In genomic region chr11:130449996-130450419, GRCh38 we compare ENCODE assay signal across 9 cellular contexts. TPM values are rescaled to one million over a fixed set of nuclear protein-coding genes. Genes with fewer than 3 reads are reported as not detected.
DNase-seq lines count a peak whose midpoint lies in the region; TF ChIP-seq lines count a peak whose summit lies in the region.
"Had no signal": no experiment of that assay in that cellular context is flagged by ENCODE, and none has a peak within 500 bp of the region (broad histone marks: within the 10 kb centered on the region; RNA-seq: fewer than 3 reads in every experiment).

No MANE protein-coding gene starts in this region.

- peak overlapping the region; percentile 81 for H3K4me2 ChIP-seq in neural cell (ENCODE audit: low read length)

- H3K36me3 ChIP-seq in neural cell (ENCODE audit: insufficient read depth, low read length) = no peaks in the 10 kb centered on the region

- no peak overlapping the region for H2AFZ ChIP-seq in neural cell (ENCODE audit: low read depth, low read length)

- H3K9me2 ChIP-seq in neural cell (ENCODE audit: insufficient read depth, low read length) = no peaks in the 10 kb centered on the region

- H3K4me3 ChIP-seq in foreskin fibroblast (ENCODE audit: low read depth in 1 of 2, low read length in 2 of 2) (peak overlapping the region; percentile 62 to 96), neural cell (ENCODE audit: low read length) (peak overlapping the region; percentile 92)

- peaks cover 33% of the 10 kb centered on the region for H3K27me3 ChIP-seq in neural cell (ENCODE audit: insufficient read depth, low read depth, low read length)

- TF ChIP-seq RAD21 in neural cell (conservative IDR thresholded peaks at IDR 0.05) = no peak

- no peak overlapping the region for H3K27ac ChIP-seq in neural cell (ENCODE audit: low read length)
- H3K27ac ChIP-seq: HL-60 had no signal

- no peak for TF ChIP-seq EP300 in neural cell (conservative IDR thresholded peaks at IDR 0.05; ENCODE audit: poor library complexity, severe bottlenecking)

- no peaks in the 10 kb centered on the region for H3K79me2 ChIP-seq in neural cell (replicated peaks; ENCODE audit: insufficient read depth, low read length)

- no peaks in the 10 kb centered on the region for H4K20me1 ChIP-seq in neural cell (ENCODE audit: insufficient read depth)

- no peaks in the 10 kb centered on the region for H3K9me3 ChIP-seq in neural cell (ENCODE audit: low read length)

- in situ Hi-C loops in ACHN (cut with HindIII; ENCODE audit: low pct_ligation_motif_present, low pct_unique_long_range_greater_than_20kb, low sequenced_read_pairs) = loop anchor here (25.0 kb wide), 2 partner anchors 187 to 412 kb away; no protein-coding TSS in a partner anchor

- H3K9ac ChIP-seq in neural cell (ENCODE audit: low read length) = no peak overlapping the region

- DNase-seq in ACHN (peak; percentile 89), SHP77 (lab: John Stamatoyannopoulos, UW) (peak; percentile 69 to 90), foreskin fibroblast (peak; percentile 34 to 90), NCI-H69 (lab: John Stamatoyannopoulos, UW) (no peak), NCI-H446 (lab: John Stamatoyannopoulos, UW) (no peak)
- DNase-seq in effector CD8-positive, alpha-beta T cell (lab: John Stamatoyannopoulos, UW) = no peak
- DNase-seq in activated CD4-positive, CD25-positive, alpha-beta regulatory T cell treated with anti-CD3 and anti-CD28 coated beads, Interleukin-2, amount 50 U/mL, for 72 hours = no peak

- no peaks in the 10 kb centered on the region for H3F3A ChIP-seq in neural cell (ENCODE audit: insufficient read depth, low read length, poor library complexity, severe bottlenecking)

- peak; percentile 32 for TF ChIP-seq CTCF in foreskin fibroblast (IDR thresholded peaks at IDR 0.05; ENCODE audit: low read depth, low read length)
- no peak for TF ChIP-seq CTCF in neural cell (IDR thresholded peaks at IDR 0.05; ENCODE audit: poor library complexity, severe bottlenecking)

TF ChIP-seq in neural cell, 6 proteins besides CTCF, POLR2A, EP300 and RAD21:
- TF ChIP-seq SMC3 (conservative IDR thresholded peaks at IDR 0.05; ENCODE audit: poor library complexity) (no peak), REST (IDR thresholded peaks at IDR 0.05; ENCODE audit: borderline replicate concordance) (no peak), EZH2 (IDR thresholded peaks at IDR 0.05; ENCODE audit: borderline replicate concordance, insufficient read depth, low read length, poor library complexity, severe bottlenecking) (no peak), POLR2AphosphoS5 (IDR thresholded peaks at IDR 0.05) (no peak), MXI1 (conservative IDR thresholded peaks at IDR 0.05; ENCODE audit: poor library complexity, severe bottlenecking) (no peak), TAF1 (IDR thresholded peaks at IDR 0.05; ENCODE audit: low read depth) (no peak)

RNA-seq across cellular contexts. Expression of gene ADAMTS15, which starts 1.6 kb away (rescaled TPM):
- 1.1 TPM in 2 replicates for polyA plus RNA-seq in neural cell
- 2.0 and 2.4 TPM in 2 replicates for polyA minus RNA-seq in neural cell

RNA-seq across cellular contexts. Expression of gene ADAMTS8, which starts 21.6 kb away (rescaled TPM):
- 0.12 and 0.94 TPM in 2 replicates for polyA plus RNA-seq in neural cell
- polyA minus RNA-seq in neural cell = 0.58 and 0.97 TPM in 2 replicates

Comparison
In these comparisons a context has a peak if more than half of its experiments do, and no peak if none do; other contexts are left out.
1. DNase-seq: peak in ACHN (single experiment), SHP77 (2 of 2) and foreskin fibroblast (2 of 2); none in effector CD8-positive, alpha-beta T cell (single experiment), NCI-H69 (single experiment), activated CD4-positive, CD25-positive, alpha-beta regulatory T cell treated with anti-CD3 and anti-CD28 coated beads, Interleukin-2, amount 50 U/mL, for 72 hours (single experiment) and NCI-H446 (0 of 2).